2 cellular contexts compared by ENCODE assay signal in genomic region chr6:35215665-35216411, GRCh38.
TF ChIP-seq lines count a peak whose summit lies in the region.

No MANE protein-coding gene starts in this region.

TF ChIP-seq in SK-N-SH, 30 proteins besides CTCF, POLR2A, EP300 and RAD21 (continued from another document):
- TF ChIP-seq, protein P1, sequence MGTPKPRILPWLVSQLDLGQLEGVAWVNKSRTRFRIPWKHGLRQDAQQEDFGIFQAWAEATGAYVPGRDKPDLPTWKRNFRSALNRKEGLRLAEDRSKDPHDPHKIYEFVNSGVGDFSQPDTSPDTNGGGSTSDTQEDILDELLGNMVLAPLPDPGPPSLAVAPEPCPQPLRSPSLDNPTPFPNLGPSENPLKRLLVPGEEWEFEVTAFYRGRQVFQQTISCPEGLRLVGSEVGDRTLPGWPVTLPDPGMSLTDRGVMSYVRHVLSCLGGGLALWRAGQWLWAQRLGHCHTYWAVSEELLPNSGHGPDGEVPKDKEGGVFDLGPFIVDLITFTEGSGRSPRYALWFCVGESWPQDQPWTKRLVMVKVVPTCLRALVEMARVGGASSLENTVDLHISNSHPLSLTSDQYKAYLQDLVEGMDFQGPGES (IDR thresholded peaks at IDR 0.05; ENCODE audit: low read depth, low read length), result no peak

TF ChIP-seq in SK-N-SH treated with all-trans-retinoic acid at 6 μM for 48 hours, 23 proteins besides CTCF, POLR2A, EP300 and RAD21 (continued from another document):
- TF ChIP-seq ZC3H10 (CRISPR knock-in tag; IDR thresholded peaks at IDR 0.05) (no peak), CSDC2 (CRISPR knock-in tag; IDR thresholded peaks at IDR 0.05) (no peak), PPARA (CRISPR knock-in tag; IDR thresholded peaks at IDR 0.05; ENCODE audit: borderline replicate concordance) (no peak), ZNF565 (CRISPR knock-in tag; conservative IDR thresholded peaks at IDR 0.05; ENCODE audit: low read depth) (no peak), GLIS3 (CRISPR knock-in tag; IDR thresholded peaks at IDR 0.05) (no peak)
